Comparison of ENCODE assay signal across 8 cellular contexts in the genomic region with DNA sequence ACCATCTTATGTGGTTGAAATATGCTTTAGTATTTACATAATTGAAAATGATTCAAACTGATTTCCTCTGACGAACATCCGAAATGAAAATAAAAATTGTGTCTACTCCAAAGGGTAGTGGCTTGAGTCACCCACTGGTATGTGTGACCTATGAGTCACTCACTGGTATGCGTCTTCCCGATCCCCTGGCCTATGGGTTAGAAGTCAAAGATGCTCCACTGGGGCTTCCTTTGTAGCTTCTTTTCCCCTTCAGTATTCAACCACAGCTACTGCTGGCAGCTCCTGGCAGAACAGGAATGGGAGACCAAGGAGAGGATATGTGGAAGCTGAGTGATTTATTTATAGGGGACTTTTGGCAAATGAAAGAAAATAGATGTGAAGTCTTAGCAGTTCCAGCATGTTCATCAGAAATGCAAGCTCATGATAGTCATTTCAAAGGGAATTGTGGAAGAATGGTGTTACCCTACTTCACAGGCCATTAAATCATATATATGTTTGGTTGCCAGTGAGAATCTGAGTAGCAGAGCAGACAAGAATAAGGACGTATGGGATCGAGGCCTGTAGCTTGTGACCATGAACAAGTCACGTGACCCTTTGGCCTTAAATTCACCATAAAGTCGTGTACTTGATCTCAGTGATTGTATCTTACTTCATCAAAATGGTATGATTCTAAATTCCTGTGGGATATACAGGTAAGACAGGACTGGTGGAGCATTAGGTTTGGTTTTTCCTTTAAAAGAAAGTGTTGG.
A peak's percentile ranks its signal among the peaks of the same experiment; 100 is the strongest.
DNase-seq lines count a peak whose midpoint lies in the region; TF ChIP-seq lines count a peak whose summit lies in the region.

No MANE protein-coding gene starts in this region.

- H3K27me3 ChIP-seq in ACC112 (ENCODE audit: insufficient read depth, low read length) (no peaks in the 10 kb centered on the region), esophagus (ENCODE audit: control insufficient read depth in 1 of 2, insufficient read depth in 2 of 2, low read length in 2 of 2) (no peaks in the 10 kb centered on the region), uterus (no peaks in the 10 kb centered on the region)

- H3K36me3 Mint-ChIP-seq in nephron progenitor cell (ENCODE audit: low read depth): no peaks in the 10 kb centered on the region

- H3K4me1 ChIP-seq in ACC112 (ENCODE audit: control insufficient read depth, insufficient read depth, low read length, unreplicated experiment) (peaks cover 70% of the 10 kb centered on the region), esophagus (ENCODE audit: control insufficient read depth in 2 of 2, insufficient read depth in 2 of 2, low read length in 1 of 2) (peaks cover 2 to 3% of the 10 kb centered on the region in 2 donors), uterus (peaks cover 4 to 12% of the 10 kb centered on the region in 2 donors)

- H3K9me3 ChIP-seq in esophagus (ENCODE audit: control insufficient read depth in 2 of 2, insufficient read depth in 1 of 2, low read depth in 1 of 2, low read length in 1 of 2): no peaks in the 10 kb centered on the region
- no peaks in the 10 kb centered on the region for H3K9me3 ChIP-seq in uterus

- H2AFZ ChIP-seq in ACC112 (ENCODE audit: low read length, unreplicated experiment): no peak overlapping the region

- no peak overlapping the region for H3K4me3 Mint-ChIP-seq in nephron progenitor cell

- 44 to 56% methylated on average over 8 of the region's 8 CpGs for WGBS in esophagus, 2 donors

- H3K4me1 Mint-ChIP-seq in nephron progenitor cell: peaks cover 47% of the 10 kb centered on the region

- peak overlapping the region; percentile 90 for H3K27ac Mint-ChIP-seq in nephron progenitor cell

- H3K36me3 ChIP-seq in ACC112 (ENCODE audit: insufficient read depth, low read length): no peaks in the 10 kb centered on the region
- H3K36me3 ChIP-seq in esophagus (ENCODE audit: control insufficient read depth in 2 of 2, insufficient read depth in 2 of 2, low read length in 1 of 2): no peaks in the 10 kb centered on the region
- no peaks in the 10 kb centered on the region for H3K36me3 ChIP-seq in uterus

- DNase-seq in HS-5 (ENCODE audit: low read depth) (peak; percentile 96), nephron progenitor cell (no peak), uterus (peak; percentile 38 to 77), ecto neural progenitor cell (ENCODE audit: low spot score) (no peak), NCI-H446 treated with DMSO at 0.1 percent for 48 hours (lab: John Stamatoyannopoulos, UW) (no peak)
- DNase-seq in activated CD4-positive, alpha-beta T cell treated with anti-CD3 and anti-CD28 coated beads, Interleukin-2, amount 50 U/mL, for 48 hours: peak; percentile 43 to 55

- H3K27ac ChIP-seq in ACC112 (ENCODE audit: low read depth, low read length) (peak overlapping the region; percentile 100), esophagus (ENCODE audit: low read depth in 2 of 2, low read length in 1 of 2) (peak overlapping the region; percentile 9 to 18), uterus (peak overlapping the region; percentile 75 to 77)

- no peaks in the 10 kb centered on the region for H3K27me3 Mint-ChIP-seq in nephron progenitor cell (ENCODE audit: low read depth, poor library complexity)

- no peak for TF ChIP-seq CTCF in nephron progenitor cell (IDR thresholded peaks at IDR 0.05)
- TF ChIP-seq CTCF in uterus (IDR thresholded peaks at IDR 0.05): no peak

- intact Hi-C loops in uterus (cut with DNase I; ENCODE audit: low total_unique reads): no loop called here

- peak overlapping the region; percentile 10 for H3K4me3 ChIP-seq in ACC112 (ENCODE audit: low read depth, low read length)
- H3K4me3 ChIP-seq in esophagus (ENCODE audit: low read depth in 1 of 2, low read length in 2 of 2): no peak overlapping the region
- no peak overlapping the region for H3K4me3 ChIP-seq in uterus

- no peak for TF ChIP-seq POLR2A in uterus (IDR thresholded peaks at IDR 0.05)

- H3K79me2 ChIP-seq in ACC112 (ENCODE audit: control insufficient read depth, insufficient read depth, low read length, unreplicated experiment): peaks cover 6% of the 10 kb centered on the region

- H3K9me3 Mint-ChIP-seq in nephron progenitor cell: peaks cover 7% of the 10 kb centered on the region

Comparison
In these comparisons a context has a peak if more than half of its experiments do, and no peak if none do; other contexts are left out.
1. H3K27ac ChIP-seq: peak in every context shown above with its lines; median percentile 100 in ACC112; 76 in uterus; 14 in esophagus.
2. DNase-seq: peak in HS-5 (single experiment), activated CD4-positive, alpha-beta T cell treated with anti-CD3 and anti-CD28 coated beads, Interleukin-2, amount 50 U/mL, for 48 hours (2 of 2) and uterus (2 of 2); none in nephron progenitor cell (single experiment), ecto neural progenitor cell (single experiment) and NCI-H446 treated with DMSO at 0.1 percent for 48 hours (single experiment).